9 cellular contexts compared by ENCODE assay signal in the genomic region with DNA sequence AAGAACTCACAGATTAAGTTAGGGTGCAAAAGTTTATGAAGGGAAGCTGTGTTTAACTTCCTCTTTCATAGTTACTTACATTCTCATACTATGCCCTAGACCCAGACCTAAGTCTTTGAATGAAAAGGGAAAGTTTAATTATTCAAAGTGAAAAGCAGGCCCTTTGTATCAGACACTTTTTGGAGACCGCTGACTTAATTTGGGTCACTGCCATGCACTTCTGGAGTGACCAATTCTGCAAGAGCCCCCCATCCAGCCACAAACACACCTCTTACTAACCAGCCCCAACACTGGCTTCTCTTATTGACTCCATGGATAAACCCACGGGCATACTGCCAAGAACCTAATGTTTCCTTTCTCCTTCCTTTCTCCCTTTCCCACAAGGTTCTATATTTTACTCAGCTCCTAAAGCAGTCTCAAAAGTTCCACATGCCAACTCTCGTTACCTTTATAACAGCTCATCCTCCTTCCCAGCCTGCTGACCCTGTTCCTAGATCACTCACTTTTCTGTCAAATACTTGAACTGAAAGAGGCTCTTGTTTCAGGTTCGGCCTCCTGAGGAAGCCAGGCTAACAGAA. TPM values are rescaled to one million over a fixed set of nuclear protein-coding genes. Genes with fewer than 3 reads are reported as not detected.
DNase-seq lines count a peak whose midpoint lies in the region; ATAC-seq and TF ChIP-seq lines count a peak whose summit lies in the region.
"Had no signal": no experiment of that assay in that cellular context is flagged by ENCODE, and none has a peak within 500 bp of the region (broad histone marks: within the 10 kb centered on the region; RNA-seq: fewer than 3 reads in every experiment).

No MANE protein-coding gene starts in this region.

- no peak overlapping the region; the same call in 1 of the 2 replicates for H3K4me3 ChIP-seq in GM06990 (replicated peaks; ENCODE audit: low read depth, low read length)

- no peaks in the 10 kb centered on the region for H3K27me3 ChIP-seq in GM06990 (replicated peaks; ENCODE audit: control insufficient read depth, insufficient read depth, low read length)
- H3K27me3 ChIP-seq: foreskin keratinocyte had no signal

- H3K4me3 Mint-ChIP-seq in activated T-helper 1 cell treated with anti-CD3 and anti-CD28 coated beads, Interleukin-12 subunit alpha, Interleukin-12 subunit beta, Interleukin-2, Interleukin-4 antibody, amounts not matched to agents 30 ng/mL and 10 ng/mL and 1 ng/mL, durations not matched to agents 14 hours and 24 hours and 36 hours, result peak overlapping the region; percentile 63

- DNase-seq in GM06990 (ENCODE audit: extremely low read depth, insufficient read length), result peak; percentile 61
- DNase-seq in activated T-helper 1 cell treated with anti-CD3 and anti-CD28 coated beads, Interleukin-12 subunit alpha, Interleukin-12 subunit beta, Interleukin-2, Interleukin-4 antibody, amounts not matched to agents 30 ng/mL and 10 ng/mL and 1 ng/mL, durations not matched to agents 14 hours and 24 hours and 36 hours (ENCODE audit: low spot score), result no peak
- peak; percentile 18 for DNase-seq in putamen (ENCODE audit: low spot score)
- DNase-seq in cerebellar nuclear complex (lab: John Stamatoyannopoulos, UW), result no peak
- no peak for DNase-seq in 8988T
- DNase-seq in HCEC 1CT, result no peak

- no peaks in the 10 kb centered on the region for H3K27me3 Mint-ChIP-seq in activated T-helper 1 cell treated with anti-CD3 and anti-CD28 coated beads, Interleukin-12 subunit alpha, Interleukin-12 subunit beta, Interleukin-2, Interleukin-4 antibody, amounts not matched to agents 30 ng/mL and 10 ng/mL and 1 ng/mL, durations not matched to agents 14 hours and 24 hours and 36 hours (ENCODE audit: insufficient read depth)

- H3K36me3 ChIP-seq in GM06990 (ENCODE audit: control insufficient read depth, insufficient read depth, low read length), result no peaks in the 10 kb centered on the region

- intact Hi-C loops in activated T-helper 1 cell treated with anti-CD3 and anti-CD28 coated beads, Interleukin-12 subunit alpha, Interleukin-12 subunit beta, Interleukin-2, Interleukin-4 antibody, amounts not matched to agents 30 ng/mL and 10 ng/mL and 1 ng/mL, durations not matched to agents 14 hours and 24 hours and 36 hours (cut with micrococcal nuclease), result loop anchor here (1.0 kb wide), 1 partner anchor 34 kb away; a partner anchor contains a TSS

- H3K4me1 Mint-ChIP-seq in activated T-helper 1 cell treated with anti-CD3 and anti-CD28 coated beads, Interleukin-12 subunit alpha, Interleukin-12 subunit beta, Interleukin-2, Interleukin-4 antibody, amounts not matched to agents 30 ng/mL and 10 ng/mL and 1 ng/mL, durations not matched to agents 14 hours and 24 hours and 36 hours (ENCODE audit: low read depth), result peaks cover 88% of the 10 kb centered on the region

- ATAC-seq in GM19395 (IDR thresholded peaks at IDR 0.05; ENCODE audit: unreplicated experiment), result peak; percentile 68
- ATAC-seq in HG03280 (IDR thresholded peaks at IDR 0.05; ENCODE audit: unreplicated experiment), result peak; percentile 69
- ATAC-seq: foreskin keratinocyte had no signal

- H3K27ac Mint-ChIP-seq in activated T-helper 1 cell treated with anti-CD3 and anti-CD28 coated beads, Interleukin-12 subunit alpha, Interleukin-12 subunit beta, Interleukin-2, Interleukin-4 antibody, amounts not matched to agents 30 ng/mL and 10 ng/mL and 1 ng/mL, durations not matched to agents 14 hours and 24 hours and 36 hours, result peak overlapping the region; percentile 52

- peaks cover 66% of the 10 kb centered on the region for H3K36me3 Mint-ChIP-seq in activated T-helper 1 cell treated with anti-CD3 and anti-CD28 coated beads, Interleukin-12 subunit alpha, Interleukin-12 subunit beta, Interleukin-2, Interleukin-4 antibody, amounts not matched to agents 30 ng/mL and 10 ng/mL and 1 ng/mL, durations not matched to agents 14 hours and 24 hours and 36 hours (ENCODE audit: low read depth)

- H3K9me3 Mint-ChIP-seq in activated T-helper 1 cell treated with anti-CD3 and anti-CD28 coated beads, Interleukin-12 subunit alpha, Interleukin-12 subunit beta, Interleukin-2, Interleukin-4 antibody, amounts not matched to agents 30 ng/mL and 10 ng/mL and 1 ng/mL, durations not matched to agents 14 hours and 24 hours and 36 hours, result no peaks in the 10 kb centered on the region

- TF ChIP-seq CTCF in GM06990 (IDR thresholded peaks at IDR 0.05; ENCODE audit: insufficient read depth, low read length, poor library complexity, severe bottlenecking), result no peak

RNA-seq across cellular contexts. Expression of a gene that starts 34.5 kb away (rescaled TPM):
- 155 and 176 TPM in 2 replicates for total RNA-seq in activated T-helper 1 cell treated with anti-CD3 and anti-CD28 coated beads, Interleukin-12 subunit alpha, Interleukin-12 subunit beta, Interleukin-2, Interleukin-4 antibody, amounts not matched to agents 30 ng/mL and 10 ng/mL and 1 ng/mL, durations not matched to agents 14 hours and 24 hours and 36 hours

RNA-seq across cellular contexts. Expression of a gene that starts 34.6 kb away (rescaled TPM):
- 25.4 and 32.1 TPM in 2 replicates for total RNA-seq in activated T-helper 1 cell treated with anti-CD3 and anti-CD28 coated beads, Interleukin-12 subunit alpha, Interleukin-12 subunit beta, Interleukin-2, Interleukin-4 antibody, amounts not matched to agents 30 ng/mL and 10 ng/mL and 1 ng/mL, durations not matched to agents 14 hours and 24 hours and 36 hours

RNA-seq across cellular contexts. Expression of a gene that starts 47.8 kb away (rescaled TPM):
- 76.9 and 80.9 TPM in 2 replicates for total RNA-seq in activated T-helper 1 cell treated with anti-CD3 and anti-CD28 coated beads, Interleukin-12 subunit alpha, Interleukin-12 subunit beta, Interleukin-2, Interleukin-4 antibody, amounts not matched to agents 30 ng/mL and 10 ng/mL and 1 ng/mL, durations not matched to agents 14 hours and 24 hours and 36 hours

Comparison
In these comparisons a context has a peak if more than half of its experiments do, and no peak if none do; other contexts are left out.
1. DNase-seq: peak in GM06990 (single experiment) and putamen (single experiment); none in activated T-helper 1 cell treated with anti-CD3 and anti-CD28 coated beads, Interleukin-12 subunit alpha, Interleukin-12 subunit beta, Interleukin-2, Interleukin-4 antibody, amounts not matched to agents 30 ng/mL and 10 ng/mL and 1 ng/mL, durations not matched to agents 14 hours and 24 hours and 36 hours (single experiment), cerebellar nuclear complex (0 of 2), 8988T (single experiment) and HCEC 1CT (single experiment).